Comparison of ENCODE assay signal across 10 cellular contexts in the genomic region with DNA sequence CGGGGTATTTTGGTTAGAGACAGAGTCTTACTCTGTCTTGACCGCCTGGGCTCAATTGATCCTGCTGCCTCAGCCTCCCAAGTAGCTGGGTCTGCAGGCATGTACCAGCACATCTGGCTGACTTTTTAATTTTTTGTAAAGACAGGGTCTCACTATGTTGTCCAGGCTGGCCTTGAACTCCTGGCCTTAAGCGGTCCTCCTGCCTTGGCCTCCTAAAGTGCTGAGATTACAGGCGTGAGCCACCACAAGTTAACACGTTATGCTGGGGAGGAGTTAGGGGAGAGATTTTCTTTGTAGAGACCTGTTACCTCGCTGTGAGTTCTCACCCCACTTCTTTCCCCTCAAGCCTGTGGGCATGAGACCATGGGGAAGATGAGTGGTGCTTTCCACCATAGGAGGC.
DNase-seq lines count a peak whose midpoint lies in the region.
"Had no signal": no experiment of that assay in that cellular context is flagged by ENCODE, and none has a peak within 500 bp of the region (broad histone marks: within the 10 kb centered on the region; RNA-seq: fewer than 3 reads in every experiment).

No MANE protein-coding gene starts in this region.

- H3K9me3 Mint-ChIP-seq in T-helper 1 cell treated with Interleukin-12 subunit alpha and Interleukin-12 subunit beta and Interleukin-4 antibody, amounts not matched to agents 30 μg/mL and 1 μg/mL, for 36 hours = peaks cover 4% of the 10 kb centered on the region

- peaks cover 48% of the 10 kb centered on the region for H3K4me1 Mint-ChIP-seq in T-helper 1 cell treated with Interleukin-12 subunit alpha and Interleukin-12 subunit beta and Interleukin-4 antibody, amounts not matched to agents 30 μg/mL and 1 μg/mL, for 36 hours (ENCODE audit: low read depth)

- peaks cover 5% of the 10 kb centered on the region for H3K36me3 Mint-ChIP-seq in T-helper 1 cell treated with Interleukin-12 subunit alpha and Interleukin-12 subunit beta and Interleukin-4 antibody, amounts not matched to agents 30 μg/mL and 1 μg/mL, for 36 hours (ENCODE audit: low read depth)

- H3K27me3 Mint-ChIP-seq in T-helper 1 cell treated with Interleukin-12 subunit alpha and Interleukin-12 subunit beta and Interleukin-4 antibody, amounts not matched to agents 30 μg/mL and 1 μg/mL, for 36 hours (ENCODE audit: low read depth) = no peaks in the 10 kb centered on the region

- DNase-seq in T-helper 1 cell = no peak
- DNase-seq: 8988T; activated gamma-delta T cell treated with Interleukin-2 at 50 U/mL for 16 hours; NCI-H187; NCI-H82; nucleus accumbens; SHP77 treated with DMSO at 0.1 percent for 48 hours; stimulated activated CD8-positive, alpha-beta memory T cell treated with anti-CD3 and anti-CD28 coated beads, Interleukin-4, amount 100 ng/mL, for 48 hours; uterus had no signal

- peak overlapping the region; percentile 74 for H3K27ac Mint-ChIP-seq in T-helper 1 cell treated with Interleukin-12 subunit alpha and Interleukin-12 subunit beta and Interleukin-4 antibody, amounts not matched to agents 30 μg/mL and 1 μg/mL, for 36 hours

- no peak overlapping the region for H3K4me3 Mint-ChIP-seq in T-helper 1 cell treated with Interleukin-12 subunit alpha and Interleukin-12 subunit beta and Interleukin-4 antibody, amounts not matched to agents 30 μg/mL and 1 μg/mL, for 36 hours
